Comparison of ENCODE assay signal across 17 cellular contexts in genomic region chr3:158617982-158618875, GRCh38.
"Had no signal": no experiment of that assay in that cellular context is flagged by ENCODE, and none has a peak within 500 bp of the region (broad histone marks: within the 10 kb centered on the region; RNA-seq: fewer than 3 reads in every experiment).

No MANE protein-coding gene starts in this region.

- H3K36me3 ChIP-seq: lower lobe of right lung, prostate gland, spleen, tibial nerve had no signal

- H3K27me3 ChIP-seq: tibial nerve had no signal

- H3K4me1 ChIP-seq: lower lobe of right lung, prostate gland, spleen, tibial nerve had no signal

- H3K27me3 Mint-ChIP-seq: activated CD4-positive, alpha-beta memory T cell treated with anti-CD3 and anti-CD28 coated beads, Interleukin-2, amount 10 ng/mL, durations not matched to agents 7 days and 5 days; activated CD4-positive, alpha-beta T cell treated with anti-CD3 and anti-CD28 coated beads, Interleukin-2, amount 10 ng/mL, durations not matched to agents 24 days and 14 days had no signal

- DNase-seq: activated CD4-positive, alpha-beta memory T cell treated with anti-CD3 and anti-CD28 coated beads, Interleukin-2, amount 10 ng/mL, durations not matched to agents 7 days and 5 days; activated CD4-positive, alpha-beta T cell treated with anti-CD3 and anti-CD28 coated beads, Interleukin-2, amount 10 ng/mL, durations not matched to agents 24 days and 14 days; activated effector memory CD4-positive, alpha-beta T cell treated with Interleukin-2 at 50 U/mL for 16 hours; activated naive CD4-positive, alpha-beta T cell treated with anti-CD3 and anti-CD28 coated beads for 36 hours; activated naive CD8-positive, alpha-beta T cell treated with anti-CD3 and anti-CD28 coated beads, Interleukin-2, amount 10 ng/mL, durations not matched to agents 7 days and 5 days; activated T-cell treated with anti-CD3 and anti-CD28 coated beads, Interleukin-2, amount 50 U/mL, for 72 hours; amniotic stem cell; lower lobe of right lung; naive thymus-derived CD4-positive, alpha-beta T cell; spleen; stimulated activated CD4-positive, alpha-beta T cell treated with anti-CD3 and anti-CD28 coated beads, Interleukin-4, amount 100 ng/mL, for 24 hours had no signal

- ATAC-seq: activated CD4-positive, CD25-positive, alpha-beta regulatory T cell treated with anti-CD3 and anti-CD28 coated beads, Interleukin-2, amount 50 U/mL, for 24 hours; activated T-cell treated with anti-CD3 and anti-CD28 coated beads, Interleukin-2, amount 50 U/mL, for 72 hours; left lobe of liver; lower lobe of right lung; naive thymus-derived CD4-positive, alpha-beta T cell had no signal

- H3K4me3 Mint-ChIP-seq: activated CD4-positive, alpha-beta memory T cell treated with anti-CD3 and anti-CD28 coated beads, Interleukin-2, amount 10 ng/mL, durations not matched to agents 7 days and 5 days; activated CD4-positive, alpha-beta T cell treated with anti-CD3 and anti-CD28 coated beads, Interleukin-2, amount 10 ng/mL, durations not matched to agents 24 days and 14 days; activated naive CD4-positive, alpha-beta T cell treated with anti-CD3 and anti-CD28 coated beads for 36 hours; activated naive CD8-positive, alpha-beta T cell treated with anti-CD3 and anti-CD28 coated beads, Interleukin-2, amount 10 ng/mL, durations not matched to agents 7 days and 5 days; activated T-cell treated with anti-CD3 and anti-CD28 coated beads, Interleukin-2, amount 50 U/mL, for 72 hours; naive thymus-derived CD4-positive, alpha-beta T cell; stimulated activated naive CD8-positive, alpha-beta T cell treated with anti-CD3 and anti-CD28 coated beads, Interleukin-15, Interleukin-2, amounts not matched to agents 100 ng/mL and 50 ng/mL, for 24 hours had no signal

- H3K9me3 ChIP-seq: prostate gland had no signal

- H3K36me3 Mint-ChIP-seq: activated naive CD8-positive, alpha-beta T cell treated with anti-CD3 and anti-CD28 coated beads, Interleukin-2, amount 10 ng/mL, durations not matched to agents 7 days and 5 days had no signal

- H3K9me3 Mint-ChIP-seq: stimulated activated naive CD8-positive, alpha-beta T cell treated with anti-CD3 and anti-CD28 coated beads, Interleukin-15, Interleukin-2, amounts not matched to agents 100 ng/mL and 50 ng/mL, for 24 hours had no signal

- H3K27ac Mint-ChIP-seq: activated CD4-positive, alpha-beta memory T cell treated with anti-CD3 and anti-CD28 coated beads, Interleukin-2, amount 10 ng/mL, durations not matched to agents 7 days and 5 days; activated CD4-positive, alpha-beta T cell treated with anti-CD3 and anti-CD28 coated beads, Interleukin-2, amount 10 ng/mL, durations not matched to agents 24 days and 14 days; activated naive CD4-positive, alpha-beta T cell treated with anti-CD3 and anti-CD28 coated beads for 36 hours; activated naive CD8-positive, alpha-beta T cell treated with anti-CD3 and anti-CD28 coated beads, Interleukin-2, amount 10 ng/mL, durations not matched to agents 7 days and 5 days; activated T-cell treated with anti-CD3 and anti-CD28 coated beads, Interleukin-2, amount 50 U/mL, for 72 hours; naive thymus-derived CD4-positive, alpha-beta T cell; stimulated activated naive CD8-positive, alpha-beta T cell treated with anti-CD3 and anti-CD28 coated beads, Interleukin-15, Interleukin-2, amounts not matched to agents 100 ng/mL and 50 ng/mL, for 24 hours had no signal

- H3K4me1 Mint-ChIP-seq: activated CD4-positive, alpha-beta memory T cell treated with anti-CD3 and anti-CD28 coated beads, Interleukin-2, amount 10 ng/mL, durations not matched to agents 7 days and 5 days; activated CD4-positive, alpha-beta T cell treated with anti-CD3 and anti-CD28 coated beads, Interleukin-2, amount 10 ng/mL, durations not matched to agents 24 days and 14 days; activated naive CD8-positive, alpha-beta T cell treated with anti-CD3 and anti-CD28 coated beads, Interleukin-2, amount 10 ng/mL, durations not matched to agents 7 days and 5 days; naive thymus-derived CD4-positive, alpha-beta T cell had no signal

- H3K4me3 ChIP-seq: coronary artery, lower lobe of right lung, prostate gland, spleen, tibial nerve had no signal

- H3K27ac ChIP-seq: coronary artery, lower lobe of right lung, prostate gland, spleen, tibial nerve had no signal
